ENCODE assay signal across 1 cellular context in genomic region chr12:90399317-90399716, GRCh38.
TF ChIP-seq lines count a peak whose summit lies in the region.

No MANE protein-coding gene starts in this region.

TF ChIP-seq in WTC11, 78 proteins besides CTCF, POLR2A, EP300 and RAD21 (continued from another document):
- TF ChIP-seq AFF4 (CRISPR knock-in tag; IDR thresholded peaks at IDR 0.05; ENCODE audit: borderline replicate concordance) = no peak
- no peak for TF ChIP-seq MYBL2 (CRISPR knock-in tag; IDR thresholded peaks at IDR 0.05)
- no peak for TF ChIP-seq ZBTB43 (CRISPR knock-in tag; IDR thresholded peaks at IDR 0.05)
- no peak for TF ChIP-seq KAT7 (CRISPR knock-in tag; IDR thresholded peaks at IDR 0.05; ENCODE audit: borderline replicate concordance)
- no peak for TF ChIP-seq ZNF671 (CRISPR knock-in tag; IDR thresholded peaks at IDR 0.05)
- TF ChIP-seq STAT6 (CRISPR knock-in tag; conservative IDR thresholded peaks at IDR 0.05; ENCODE audit: low read depth) = no peak
TF ChIP-seq in WTC11: peak in this region for 0.
